1 cellular context compared by ENCODE assay signal in the genomic region with DNA sequence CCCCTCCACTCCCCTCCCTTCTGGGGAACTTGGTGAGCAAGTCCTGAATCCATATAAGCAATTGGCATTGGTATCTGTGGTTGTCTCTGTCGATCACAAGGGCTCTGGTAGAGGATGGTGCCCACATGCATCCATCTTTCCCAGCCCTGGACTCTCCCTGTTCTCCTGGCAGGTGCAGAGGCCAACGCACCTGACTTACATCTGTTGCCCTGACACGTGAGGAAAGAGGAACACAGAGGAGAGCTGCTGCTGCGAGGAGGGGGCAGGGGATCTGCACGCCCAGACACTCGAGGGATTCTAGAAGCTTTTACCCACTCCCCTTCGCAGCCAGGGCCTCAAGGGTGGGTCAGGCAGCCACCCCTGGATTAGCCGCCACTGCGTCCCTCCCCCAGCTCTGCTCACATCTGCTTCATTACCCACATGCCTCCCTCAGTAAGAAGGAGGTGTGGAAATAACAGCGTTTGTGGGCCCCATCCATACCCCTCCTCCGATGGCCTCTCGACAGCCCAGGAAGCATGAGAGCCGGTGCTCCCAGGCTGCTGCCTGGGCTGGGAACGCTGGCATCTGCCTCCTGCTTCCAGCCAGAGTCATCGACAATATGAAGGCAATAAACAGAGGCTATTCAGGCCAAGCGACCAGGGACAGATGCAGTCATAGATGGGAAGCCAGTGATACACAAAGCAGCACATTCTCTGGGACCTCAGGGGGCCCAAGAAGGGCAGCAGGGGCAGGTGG.
TF ChIP-seq lines count a peak whose summit lies in the region.

No MANE protein-coding gene starts in this region.

TF ChIP-seq in HEK293, 187 proteins besides CTCF, POLR2A, EP300 and RAD21:
- TF ChIP-seq, protein P1, sequence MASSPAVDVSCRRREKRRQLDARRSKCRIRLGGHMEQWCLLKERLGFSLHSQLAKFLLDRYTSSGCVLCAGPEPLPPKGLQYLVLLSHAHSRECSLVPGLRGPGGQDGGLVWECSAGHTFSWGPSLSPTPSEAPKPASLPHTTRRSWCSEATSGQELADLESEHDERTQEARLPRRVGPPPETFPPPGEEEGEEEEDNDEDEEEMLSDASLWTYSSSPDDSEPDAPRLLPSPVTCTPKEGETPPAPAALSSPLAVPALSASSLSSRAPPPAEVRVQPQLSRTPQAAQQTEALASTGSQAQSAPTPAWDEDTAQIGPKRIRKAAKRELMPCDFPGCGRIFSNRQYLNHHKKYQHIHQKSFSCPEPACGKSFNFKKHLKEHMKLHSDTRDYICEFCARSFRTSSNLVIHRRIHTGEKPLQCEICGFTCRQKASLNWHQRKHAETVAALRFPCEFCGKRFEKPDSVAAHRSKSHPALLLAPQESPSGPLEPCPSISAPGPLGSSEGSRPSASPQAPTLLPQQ (tag by site-specific recombination; IDR thresholded peaks at IDR 0.05): peak; percentile 45; the same call in 1 of the 2 replicates
- TF ChIP-seq ZNF391 (tag by site-specific recombination; IDR thresholded peaks at IDR 0.05; ENCODE audit: borderline replicate concordance, low read depth): no peak
- no peak for TF ChIP-seq YY1 (tag by site-specific recombination; IDR thresholded peaks at IDR 0.05)
- TF ChIP-seq ZNF274 (IDR thresholded peaks at IDR 0.05; ENCODE audit: low read length): no peak
- no peak for TF ChIP-seq ZNF274 (tag by site-specific recombination; IDR thresholded peaks at IDR 0.05; ENCODE audit: borderline replicate concordance)
